24 cellular contexts compared by ENCODE assay signal in the genomic region with DNA sequence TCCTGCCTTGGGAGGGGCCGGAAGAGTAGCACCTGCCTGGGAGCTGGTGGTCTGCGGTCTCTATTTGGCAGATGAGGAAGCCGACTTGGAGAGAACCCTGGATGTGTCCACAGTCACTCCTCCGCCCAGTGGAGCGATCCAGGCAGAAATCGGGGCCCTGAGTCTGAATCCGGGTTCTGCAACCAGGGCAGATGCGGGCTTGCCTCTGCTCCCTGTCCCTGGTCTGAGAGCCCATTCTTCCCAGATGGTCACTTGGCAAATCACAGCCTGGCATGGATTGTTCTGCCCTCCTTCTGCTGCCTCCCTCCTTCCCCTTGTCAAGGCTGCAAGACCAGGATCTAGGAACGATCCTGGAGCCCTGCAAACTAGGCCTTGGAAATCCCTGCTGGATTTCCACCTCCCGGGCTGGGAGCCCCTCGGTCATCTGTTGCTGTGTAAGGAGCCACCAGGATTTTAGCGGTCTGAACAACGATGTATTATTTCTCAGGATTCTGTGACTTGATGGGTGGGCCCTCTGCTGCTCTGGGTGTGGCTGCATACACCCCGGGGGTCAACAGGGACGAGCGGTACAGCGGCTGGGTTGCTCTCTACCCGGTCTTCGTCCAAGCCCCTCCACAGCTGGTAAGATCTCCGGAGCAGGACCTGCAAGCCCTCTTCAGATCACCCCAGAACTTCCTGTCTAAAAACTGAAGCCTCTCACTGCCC. TPM values are rescaled to one million over a fixed set of nuclear protein-coding genes. Genes with fewer than 3 reads are reported as not detected.
DNase-seq lines count a peak whose midpoint lies in the region; ATAC-seq and TF ChIP-seq lines count a peak whose summit lies in the region.
"Had no signal": no experiment of that assay in that cellular context is flagged by ENCODE, and none has a peak within 500 bp of the region (broad histone marks: within the 10 kb centered on the region; RNA-seq: fewer than 3 reads in every experiment).

No MANE protein-coding gene starts in this region.

- H3K27me3 Mint-ChIP-seq in natural killer cell (ENCODE audit: low read depth in 2 of 2) (no peaks in the 10 kb centered on the region), type B pancreatic cell (peaks cover 59% of the 10 kb centered on the region)

- no peak for ATAC-seq in natural killer cell
- ATAC-seq: GM12878; naive thymus-derived CD4-positive, alpha-beta T cell had no signal

- H3K9me3 Mint-ChIP-seq in natural killer cell (no peaks in the 10 kb centered on the region), type B pancreatic cell (no peaks in the 10 kb centered on the region)
- H3K9me3 Mint-ChIP-seq: memory B cell had no signal

- TF ChIP-seq CTCF in natural killer cell (IDR thresholded peaks at IDR 0.05) (no peak), type B pancreatic cell (conservative IDR thresholded peaks at IDR 0.05) (no peak)

- H3K36me3 Mint-ChIP-seq in natural killer cell: no peaks in the 10 kb centered on the region
- no peaks in the 10 kb centered on the region for H3K36me3 Mint-ChIP-seq in type B pancreatic cell
- H3K36me3 Mint-ChIP-seq: activated naive CD8-positive, alpha-beta T cell; memory B cell had no signal

- peak; percentile 52 for DNase-seq in activated CD8-positive, alpha-beta memory T cell treated with anti-CD3 and anti-CD28 coated beads for 24 hours
- no peak for DNase-seq in activated CD8-positive, alpha-beta memory T cell treated with anti-CD3 and anti-CD28 coated beads, Interleukin-2, amount 50 U/mL, for 4 hours
- DNase-seq in activated CD8-positive, alpha-beta memory T cell treated with anti-CD3 and anti-CD28 coated beads, Interleukin-2, amount 50 U/mL, for 48 hours: peak; percentile 42
- DNase-seq in natural killer cell (peak; percentile 13), type B pancreatic cell (ENCODE audit: extremely low spot score, unreplicated experiment) (peak; percentile 64), substantia nigra (lab: John Stamatoyannopoulos, UW) (no peak), NK-92 (lab: John Stamatoyannopoulos, UW; ENCODE audit: unreplicated experiment) (no peak)
- no peak for DNase-seq in stimulated activated CD4-positive, alpha-beta T cell treated with anti-CD3 and anti-CD28 coated beads, Interleukin-2, amount 100 ng/mL, for 48 hours
- DNase-seq: activated T-cell treated with anti-CD3 and anti-CD28 coated beads, Interleukin-2, amount 50 U/mL, for 1 hour; cortex of kidney; hippocampal formation; NCI-H1105 treated with DMSO at 0.1 percent for 48 hours; NCI-H69; SHP77; stimulated activated CD4-positive, alpha-beta T cell treated with anti-CD3 and anti-CD28 coated beads, Interleukin-12 subunit alpha, Interleukin-12 subunit beta, amount 100 ng/mL, for 4 hours; T-helper 1 cell had no signal

- peak overlapping the region in 1 of 2 donors; percentile 20 for H3K27ac Mint-ChIP-seq in natural killer cell
- peak overlapping the region; percentile 16 for H3K27ac Mint-ChIP-seq in type B pancreatic cell
- H3K27ac Mint-ChIP-seq: activated naive CD8-positive, alpha-beta T cell; H9; memory B cell; naive thymus-derived CD4-positive, alpha-beta T cell had no signal

- H3K4me3 Mint-ChIP-seq in natural killer cell: peak overlapping the region; percentile 56
- no peak overlapping the region for H3K4me3 Mint-ChIP-seq in type B pancreatic cell

- peaks cover 13 to 33% of the 10 kb centered on the region in 2 donors for H3K4me1 Mint-ChIP-seq in natural killer cell
- no peaks in the 10 kb centered on the region for H3K4me1 Mint-ChIP-seq in type B pancreatic cell (ENCODE audit: unreplicated experiment)

- no peak overlapping the region for H3K27ac ChIP-seq in substantia nigra (ENCODE audit: low read depth, low read length, poor library complexity, severe bottlenecking)
- H3K27ac ChIP-seq: 22Rv1 had no signal

- intact Hi-C loops in natural killer cell (cut with micrococcal nuclease): no loop called here

RNA-seq across cellular contexts. Expression of gene ASCL2, which starts 2.0 kb away (rescaled TPM):
- total RNA-seq in natural killer cell (10 to 100 TPM; 10.8 to 16.8 (median 16.0) TPM), type B pancreatic cell (ENCODE audit: low replicate concordance) (5.6 and 13.6 TPM in 2 replicates)
- total RNA-seq: endothelial cell of umbilical vein, GM12878, LHCN-M2 had no signal

RNA-seq across cellular contexts. Expression of gene C11orf21, which starts 29.3 kb away (rescaled TPM):
- total RNA-seq in natural killer cell: 100 to 1,000 TPM; 227 to 325 (median 237) TPM
- total RNA-seq in type B pancreatic cell (ENCODE audit: low replicate concordance): 0.51 and 1.2 TPM in 2 replicates
- total RNA-seq: endothelial cell of umbilical vein, H9, LHCN-M2 had no signal

RNA-seq across cellular contexts. Expression of gene TSPAN32, which starts 29.4 kb away (rescaled TPM):
- total RNA-seq in natural killer cell (100 to 1,000 TPM; 268 to 327 (median 299) TPM), type B pancreatic cell (ENCODE audit: low replicate concordance) (2.6 and 7.2 TPM in 2 replicates)
- total RNA-seq: endothelial cell of umbilical vein, GM12878, H9, LHCN-M2 had no signal

Comparison
In these comparisons a context has a peak if more than half of its experiments do, and no peak if none do; other contexts are left out.
1. DNase-seq: peak in activated CD8-positive, alpha-beta memory T cell treated with anti-CD3 and anti-CD28 coated beads for 24 hours (single experiment), activated CD8-positive, alpha-beta memory T cell treated with anti-CD3 and anti-CD28 coated beads, Interleukin-2, amount 50 U/mL, for 48 hours (single experiment), natural killer cell (single experiment) and type B pancreatic cell (single experiment); none in activated CD8-positive, alpha-beta memory T cell treated with anti-CD3 and anti-CD28 coated beads, Interleukin-2, amount 50 U/mL, for 4 hours (single experiment), stimulated activated CD4-positive, alpha-beta T cell treated with anti-CD3 and anti-CD28 coated beads, Interleukin-2, amount 100 ng/mL, for 48 hours (0 of 2), substantia nigra (0 of 49) and NK-92 (single experiment).
2. RNA of gene C11orf21, which starts 29.3 kb away (total RNA-seq): 227 to 325 TPM in natural killer cell; 0.51 to 1.2 TPM in type B pancreatic cell; every median in the first group is over 100 times any median in the second.
3. RNA of gene TSPAN32, which starts 29.4 kb away (total RNA-seq): 268 to 327 TPM in natural killer cell; 2.6 to 7.2 TPM in type B pancreatic cell; every median in the first group is over 10 times any median in the second.